In genomic region chr7:1857487-1858425, GRCh38 we compare ENCODE assay signal across 25 cellular contexts.
DNase-seq lines count a peak whose midpoint lies in the region; ATAC-seq and FAIRE-seq lines count a peak whose summit lies in the region.
"Had no signal": no experiment of that assay in that cellular context is flagged by ENCODE, and none has a peak within 500 bp of the region (broad histone marks: within the 10 kb centered on the region; RNA-seq: fewer than 3 reads in every experiment).

No MANE protein-coding gene starts in this region.

- FAIRE-seq in frontal cortex (lab: Jason Lieb, UNC): no peak
- FAIRE-seq: colon, RCC 7860 had no signal

- H2BK120ac ChIP-seq in neuronal stem cell (ENCODE audit: low read depth, low read length): no peak overlapping the region

- intact Hi-C loops in left cardiac atrium (cut with DNase I): no loop called here

- H2BK5ac ChIP-seq in neuronal stem cell (ENCODE audit: low read length): no peak overlapping the region

- H4K20me1 ChIP-seq in BLaER1: peaks cover 100% of the 10 kb centered on the region

- H3K14ac ChIP-seq in neuronal stem cell (ENCODE audit: low read length): peak overlapping the region; percentile 98

- no CpG with 5 or more reads among the region's 27 CpGs for WGBS in neuronal stem cell (ENCODE audit: extremely low coverage in 2 of 2, insufficient read length in 2 of 2, insufficient replicate concordance in 1 of 2), 2 donors

- H2BK15ac ChIP-seq in neuronal stem cell (ENCODE audit: low read length): no peak overlapping the region

- H4K8ac ChIP-seq in neuronal stem cell (ENCODE audit: low read depth, low read length): no peak overlapping the region

- H3K36me3 ChIP-seq in BLaER1 (peaks cover 18% of the 10 kb centered on the region; the same call in 1 of the 2 replicates), HUES6 (ENCODE audit: control insufficient read depth, insufficient read depth, low read length) (no peaks in the 10 kb centered on the region), neuronal stem cell (replicated peaks in 1 of 2; ENCODE audit: control insufficient read depth in 2 of 2, insufficient read depth in 2 of 2, low read length in 2 of 2) (no peaks in the 10 kb centered on the region)
- H3K36me3 ChIP-seq: gastrocnemius medialis had no signal

- peak overlapping the region; percentile 92 for H2AK5ac ChIP-seq in neuronal stem cell (ENCODE audit: low read depth, low read length)

- H3K4me2 ChIP-seq in BLaER1 (peak overlapping the region; percentile 87), neuronal stem cell (ENCODE audit: insufficient read depth, low read length, poor library complexity, severe bottlenecking) (no peak overlapping the region)

- peak overlapping the region; percentile 37 for H3K4ac ChIP-seq in neuronal stem cell (ENCODE audit: low read length)

- peak overlapping the region; percentile 55 for H3K23ac ChIP-seq in neuronal stem cell (ENCODE audit: low read depth, low read length, poor library complexity)

- H3K27me3 ChIP-seq in BLaER1 (peaks cover 32% of the 10 kb centered on the region), HUES6 (ENCODE audit: control insufficient read depth, insufficient read depth, low read length) (no peaks in the 10 kb centered on the region), neuronal stem cell (ENCODE audit: control insufficient read depth in 3 of 3, insufficient read depth in 3 of 3, low read depth in 1 of 3, low read length in 3 of 3) (no peaks in the 10 kb centered on the region)
- H3K27me3 ChIP-seq: body of pancreas, gastrocnemius medialis had no signal

- peaks cover 17% of the 10 kb centered on the region for H3K79me1 ChIP-seq in neuronal stem cell (ENCODE audit: low read depth, low read length)

- DNase-seq in left cardiac atrium (peak; percentile 15), neuronal stem cell (ENCODE audit: low spot score) (no peak), SKM-1 treated with dmso at 0.1 percent for 144 hours (lab: John Stamatoyannopoulos, UW; ENCODE audit: unreplicated experiment) (no peak), frontal cortex (ENCODE audit: low spot score in 2 of 2) (no peak), CD1c-positive myeloid dendritic cell (ENCODE audit: extremely low spot score) (no peak)
- DNase-seq: activated CD4-positive, alpha-beta T cell treated with anti-CD3 and anti-CD28 coated beads for 4 hours; effector CD8-positive, alpha-beta T cell; gastrocnemius medialis; hypothalamus; IMR-90; mammary epithelial cell; NCI-H1092; NCI-H187 treated with DMSO at 0.1 percent for 48 hours; NCI-H526; stimulated activated CD4-positive, alpha-beta T cell treated with anti-CD3 and anti-CD28 coated beads, Interleukin-15, amount 100 ng/mL, for 24 hours; stimulated activated naive CD8-positive, alpha-beta T cell treated with anti-CD3 and anti-CD28 coated beads, Interleukin-15, amount 100 ng/mL, for 72 hours; trophoblast cell had no signal

- no peak overlapping the region for H3K9ac ChIP-seq in BLaER1
- no peak overlapping the region for H3K9ac ChIP-seq in HUES6 (ENCODE audit: low read length)
- H3K9ac ChIP-seq in neuronal stem cell (ENCODE audit: low read depth, low read length, poor library complexity): no peak overlapping the region

- H4K91ac ChIP-seq in neuronal stem cell (ENCODE audit: low read depth, low read length, poor library complexity): no peak overlapping the region

- H3K27ac ChIP-seq in BLaER1 (no peak overlapping the region), HUES6 (ENCODE audit: low read depth, low read length) (peak overlapping the region; percentile 57; the same call in 1 of the 2 replicates), neuronal stem cell (replicated peaks; ENCODE audit: low read length) (no peak overlapping the region)
- H3K27ac ChIP-seq: body of pancreas, gastrocnemius medialis, SK-N-MC had no signal

- peaks cover 98% of the 10 kb centered on the region for H3K4me1 ChIP-seq in BLaER1
- peaks cover 3% of the 10 kb centered on the region; the same call in 1 of the 2 replicates for H3K4me1 ChIP-seq in HUES6 (ENCODE audit: control insufficient read depth, insufficient read depth, low read length)
- H3K4me1 ChIP-seq in neuronal stem cell (ENCODE audit: control insufficient read depth in 2 of 2, insufficient read depth in 1 of 2, low read depth in 1 of 2, low read length in 2 of 2): no peaks in the 10 kb centered on the region
- H3K4me1 ChIP-seq: body of pancreas had no signal

- no peak overlapping the region for H2BK12ac ChIP-seq in neuronal stem cell (ENCODE audit: low read length)

- no peak for ATAC-seq in left cardiac atrium
- ATAC-seq in GM18861 (IDR thresholded peaks at IDR 0.05; ENCODE audit: unreplicated experiment): no peak
- ATAC-seq: body of pancreas; gastrocnemius medialis; sciatic nerve; stimulated activated naive CD8-positive, alpha-beta T cell treated with anti-CD3 and anti-CD28 coated beads, Interleukin-15, amount 100 ng/mL, for 72 hours had no signal

- H3K4me3 ChIP-seq in BLaER1 (no peak overlapping the region), HUES6 (ENCODE audit: low read depth, low read length) (no peak overlapping the region), neuronal stem cell (ENCODE audit: low read length in 2 of 2) (no peak overlapping the region)
- H3K4me3 ChIP-seq: body of pancreas, gastrocnemius medialis, SK-N-MC had no signal

- H3K9me3 ChIP-seq in BLaER1: no peaks in the 10 kb centered on the region
- H3K9me3 ChIP-seq in HUES6 (ENCODE audit: control insufficient read depth, insufficient read depth, low read depth, low read length): 0 out of 2 replicates have a peak, but pooled peaks cover 5% of the 10 kb centered on the region
- peaks cover 0 to 3% of the 10 kb centered on the region in 2 donors for H3K9me3 ChIP-seq in neuronal stem cell (replicated peaks in 1 of 2; ENCODE audit: control insufficient read depth in 2 of 2, insufficient read depth in 1 of 2, low read depth in 1 of 2, low read length in 2 of 2)
- H3K9me3 ChIP-seq: body of pancreas, gastrocnemius medialis had no signal

- H3K18ac ChIP-seq in neuronal stem cell (ENCODE audit: low read length): peak overlapping the region; percentile 65

- H2AFZ ChIP-seq in neuronal stem cell (ENCODE audit: low read length): no peak overlapping the region
